23 cellular contexts compared by ENCODE assay signal in genomic region chr1:151936203-151936602, GRCh38.
"Had no signal": no experiment of that assay in that cellular context is flagged by ENCODE, and none has a peak within 500 bp of the region (broad histone marks: within the 10 kb centered on the region; RNA-seq: fewer than 3 reads in every experiment).

No MANE protein-coding gene starts in this region.

- H3K27ac Mint-ChIP-seq: activated CD4-positive, alpha-beta T cell treated with anti-CD3 and anti-CD28 coated beads, Interleukin-2, amount 10 ng/mL, durations not matched to agents 24 days and 14 days; activated CD8-positive, alpha-beta T cell treated with anti-CD3 and anti-CD28 coated beads, Interleukin-2, amount 10 ng/mL, durations not matched to agents 7 days and 5 days; activated T-helper 1 cell treated with anti-CD3 and anti-CD28 coated beads, Interleukin-12 subunit alpha, Interleukin-12 subunit beta, Interleukin-2, Interleukin-4 antibody, amounts not matched to agents 30 ng/mL and 10 ng/mL and 1 ng/mL, durations not matched to agents 14 hours and 24 hours and 36 hours; effector memory CD8-positive, alpha-beta T cell; natural killer cell treated with Interleukin-12 subunit alpha and Interleukin-12 subunit beta and Interleukin-15 and Interleukin-18, amount 100 ng/mL, for 72 hours; stimulated activated naive CD8-positive, alpha-beta T cell treated with anti-CD3 and anti-CD28 coated beads, Interleukin-15, Interleukin-2, amounts not matched to agents 100 ng/mL and 50 ng/mL, for 24 hours had no signal

- ATAC-seq: activated CD8-positive, alpha-beta T cell treated with anti-CD3 and anti-CD28 coated beads, Interleukin-2, amount 10 ng/mL, durations not matched to agents 7 days and 5 days; activated naive CD8-positive, alpha-beta T cell treated with anti-CD3 and anti-CD28 coated beads, Interleukin-2, amount 50 U/mL, for 24 hours; effector memory CD8-positive, alpha-beta T cell; gastrocnemius medialis; natural killer cell treated with Interleukin-12 subunit alpha and Interleukin-12 subunit beta and Interleukin-15 and Interleukin-18, amount 100 ng/mL, for 72 hours; sciatic nerve had no signal

- H3K9me3 Mint-ChIP-seq: activated CD4-positive, alpha-beta T cell treated with anti-CD3 and anti-CD28 coated beads, Interleukin-2, amount 10 ng/mL, durations not matched to agents 24 days and 14 days; activated naive CD8-positive, alpha-beta T cell treated with anti-CD3 and anti-CD28 coated beads, Interleukin-2, amount 50 U/mL, for 24 hours; activated T-helper 1 cell treated with anti-CD3 and anti-CD28 coated beads, Interleukin-12 subunit alpha, Interleukin-12 subunit beta, Interleukin-2, Interleukin-4 antibody, amounts not matched to agents 30 ng/mL and 10 ng/mL and 1 ng/mL, durations not matched to agents 14 hours and 24 hours and 36 hours; dendritic cell treated with granulocyte-macrophage colony-stimulating factor and Interleukin-4, amounts not matched to agents 40 ng/mL and 50 ng/mL, for 4 days; effector memory CD8-positive, alpha-beta T cell; natural killer cell treated with Interleukin-12 subunit alpha and Interleukin-12 subunit beta and Interleukin-15 and Interleukin-18, amount 100 ng/mL, for 72 hours; stimulated activated naive CD8-positive, alpha-beta T cell treated with anti-CD3 and anti-CD28 coated beads, Interleukin-15, Interleukin-2, amounts not matched to agents 100 ng/mL and 50 ng/mL, for 24 hours had no signal

- H3K27ac ChIP-seq: breast epithelium, epithelial cell of prostate, gastrocnemius medialis, spleen, suprapubic skin, upper lobe of left lung had no signal

- H3K36me3 Mint-ChIP-seq: natural killer cell treated with Interleukin-12 subunit alpha and Interleukin-12 subunit beta and Interleukin-15 and Interleukin-18, amount 100 ng/mL, for 72 hours had no signal

- H3K4me3 Mint-ChIP-seq: activated CD4-positive, alpha-beta T cell treated with anti-CD3 and anti-CD28 coated beads, Interleukin-2, amount 10 ng/mL, durations not matched to agents 24 days and 14 days; activated CD8-positive, alpha-beta T cell treated with anti-CD3 and anti-CD28 coated beads, Interleukin-2, amount 10 ng/mL, durations not matched to agents 7 days and 5 days; activated naive CD8-positive, alpha-beta T cell treated with anti-CD3 and anti-CD28 coated beads, Interleukin-2, amount 50 U/mL, for 24 hours; activated T-helper 1 cell treated with anti-CD3 and anti-CD28 coated beads, Interleukin-12 subunit alpha, Interleukin-12 subunit beta, Interleukin-2, Interleukin-4 antibody, amounts not matched to agents 30 ng/mL and 10 ng/mL and 1 ng/mL, durations not matched to agents 14 hours and 24 hours and 36 hours; dendritic cell treated with granulocyte-macrophage colony-stimulating factor and Interleukin-4, amounts not matched to agents 40 ng/mL and 50 ng/mL, for 4 days; effector memory CD8-positive, alpha-beta T cell; natural killer cell treated with Interleukin-12 subunit alpha and Interleukin-12 subunit beta and Interleukin-15 and Interleukin-18, amount 100 ng/mL, for 72 hours; stimulated activated naive CD8-positive, alpha-beta T cell treated with anti-CD3 and anti-CD28 coated beads, Interleukin-15, Interleukin-2, amounts not matched to agents 100 ng/mL and 50 ng/mL, for 24 hours had no signal

- H3K27me3 Mint-ChIP-seq: activated naive CD8-positive, alpha-beta T cell treated with anti-CD3 and anti-CD28 coated beads, Interleukin-2, amount 50 U/mL, for 24 hours; dendritic cell treated with granulocyte-macrophage colony-stimulating factor and Interleukin-4, amounts not matched to agents 40 ng/mL and 50 ng/mL, for 4 days had no signal

- H3K27me3 ChIP-seq: breast epithelium, gastrocnemius medialis, spleen, suprapubic skin, upper lobe of left lung had no signal

- H3K4me3 ChIP-seq: breast epithelium, gastrocnemius medialis, lung, spleen, suprapubic skin, upper lobe of left lung had no signal

- H3K9me3 ChIP-seq: breast epithelium, gastrocnemius medialis, spleen, suprapubic skin, upper lobe of left lung had no signal

- H3K36me3 ChIP-seq: breast epithelium, gastrocnemius medialis, spleen, suprapubic skin, upper lobe of left lung had no signal

- H3K4me1 ChIP-seq: breast epithelium had no signal

- FAIRE-seq: islet of Langerhans had no signal

- DNase-seq: activated CD4-positive, CD25-positive, alpha-beta regulatory T cell; activated CD8-positive, alpha-beta memory T cell treated with anti-CD3 and anti-CD28 coated beads, Interleukin-2, amount 50 U/mL, for 48 hours; activated CD8-positive, alpha-beta T cell treated with anti-CD3 and anti-CD28 coated beads, Interleukin-2, amount 10 ng/mL, durations not matched to agents 7 days and 5 days; activated naive CD4-positive, alpha-beta T cell; activated naive CD8-positive, alpha-beta T cell treated with anti-CD3 and anti-CD28 coated beads, Interleukin-2, amount 50 U/mL, for 24 hours; aorta; cerebellar nuclear complex; effector memory CD8-positive, alpha-beta T cell; gastrocnemius medialis; occipital lobe; spleen; upper lobe of left lung had no signal
